Comparison of ENCODE assay signal across 2 cellular contexts in the genomic region with DNA sequence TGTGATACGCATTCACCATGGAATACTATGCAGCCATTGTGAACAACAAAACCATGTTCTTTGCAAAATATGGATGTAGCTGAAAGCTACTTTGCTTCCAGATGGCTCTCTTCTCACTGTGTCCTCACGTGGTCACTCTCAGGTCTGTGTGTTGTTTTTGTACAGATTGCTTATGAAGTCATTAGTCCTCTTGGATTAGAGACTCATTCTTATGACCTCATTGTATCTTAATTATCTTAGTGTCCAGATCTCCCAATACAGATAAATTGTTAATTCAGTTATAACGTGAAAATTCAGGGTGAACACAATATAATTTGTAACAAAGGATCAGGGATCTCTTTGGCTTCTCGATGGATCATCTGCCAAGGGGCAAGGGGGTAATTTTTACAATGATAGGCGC.
A peak's percentile ranks its signal among the peaks of the same experiment; 100 is the strongest.
TF ChIP-seq lines count a peak whose summit lies in the region.

No MANE protein-coding gene starts in this region.

TF ChIP-seq in HEK293, 187 proteins besides CTCF, POLR2A, EP300 and RAD21 (continued from another document):
- TF ChIP-seq ATF2 (tag by site-specific recombination; IDR thresholded peaks at IDR 0.05; ENCODE audit: low read depth) (peak; percentile 56; the same call in 1 of the 2 replicates), SCRT2 (tag by site-specific recombination; IDR thresholded peaks at IDR 0.05) (no peak), ZBTB8A (tag by site-specific recombination; IDR thresholded peaks at IDR 0.05) (no peak), ZSCAN4 (tag by site-specific recombination; IDR thresholded peaks at IDR 0.05) (no peak), ZNF629 (tag by site-specific recombination; IDR thresholded peaks at IDR 0.05) (peak; percentile 75)
TF ChIP-seq in HEK293: peak in this region for 3.

TF ChIP-seq in K562, 482 proteins besides CTCF, POLR2A, EP300 and RAD21 (continued from another document):
- TF ChIP-seq, protein P1, sequence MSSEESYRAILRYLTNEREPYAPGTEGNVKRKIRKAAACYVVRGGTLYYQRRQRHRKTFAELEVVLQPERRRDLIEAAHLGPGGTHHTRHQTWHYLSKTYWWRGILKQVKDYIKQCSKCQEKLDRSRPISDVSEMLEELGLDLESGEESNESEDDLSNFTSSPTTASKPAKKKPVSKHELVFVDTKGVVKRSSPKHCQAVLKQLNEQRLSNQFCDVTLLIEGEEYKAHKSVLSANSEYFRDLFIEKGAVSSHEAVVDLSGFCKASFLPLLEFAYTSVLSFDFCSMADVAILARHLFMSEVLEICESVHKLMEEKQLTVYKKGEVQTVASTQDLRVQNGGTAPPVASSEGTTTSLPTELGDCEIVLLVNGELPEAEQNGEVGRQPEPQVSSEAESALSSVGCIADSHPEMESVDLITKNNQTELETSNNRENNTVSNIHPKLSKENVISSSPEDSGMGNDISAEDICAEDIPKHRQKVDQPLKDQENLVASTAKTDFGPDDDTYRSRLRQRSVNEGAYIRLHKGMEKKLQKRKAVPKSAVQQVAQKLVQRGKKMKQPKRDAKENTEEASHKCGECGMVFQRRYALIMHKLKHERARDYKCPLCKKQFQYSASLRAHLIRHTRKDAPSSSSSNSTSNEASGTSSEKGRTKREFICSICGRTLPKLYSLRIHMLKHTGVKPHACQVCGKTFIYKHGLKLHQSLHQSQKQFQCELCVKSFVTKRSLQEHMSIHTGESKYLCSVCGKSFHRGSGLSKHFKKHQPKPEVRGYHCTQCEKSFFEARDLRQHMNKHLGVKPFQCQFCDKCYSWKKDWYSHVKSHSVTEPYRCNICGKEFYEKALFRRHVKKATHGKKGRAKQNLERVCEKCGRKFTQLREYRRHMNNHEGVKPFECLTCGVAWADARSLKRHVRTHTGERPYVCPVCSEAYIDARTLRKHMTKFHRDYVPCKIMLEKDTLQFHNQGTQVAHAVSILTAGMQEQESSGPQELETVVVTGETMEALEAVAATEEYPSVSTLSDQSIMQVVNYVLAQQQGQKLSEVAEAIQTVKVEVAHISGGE (CRISPR knock-in tag; IDR thresholded peaks at IDR 0.05): no peak
- no peak for TF ChIP-seq ZNF253 (CRISPR knock-in tag; conservative IDR thresholded peaks at IDR 0.05)
- TF ChIP-seq, protein P2, sequence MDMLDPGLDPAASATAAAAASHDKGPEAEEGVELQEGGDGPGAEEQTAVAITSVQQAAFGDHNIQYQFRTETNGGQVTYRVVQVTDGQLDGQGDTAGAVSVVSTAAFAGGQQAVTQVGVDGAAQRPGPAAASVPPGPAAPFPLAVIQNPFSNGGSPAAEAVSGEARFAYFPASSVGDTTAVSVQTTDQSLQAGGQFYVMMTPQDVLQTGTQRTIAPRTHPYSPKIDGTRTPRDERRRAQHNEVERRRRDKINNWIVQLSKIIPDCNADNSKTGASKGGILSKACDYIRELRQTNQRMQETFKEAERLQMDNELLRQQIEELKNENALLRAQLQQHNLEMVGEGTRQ (CRISPR knock-in tag; IDR thresholded peaks at IDR 0.05): peak; percentile 44; the same call in 1 of the 2 replicates
- TF ChIP-seq USF1 (CRISPR knock-in tag; IDR thresholded peaks at IDR 0.05): peak; percentile 43; the same call in 1 of the 2 replicates
- TF ChIP-seq, protein P3, sequence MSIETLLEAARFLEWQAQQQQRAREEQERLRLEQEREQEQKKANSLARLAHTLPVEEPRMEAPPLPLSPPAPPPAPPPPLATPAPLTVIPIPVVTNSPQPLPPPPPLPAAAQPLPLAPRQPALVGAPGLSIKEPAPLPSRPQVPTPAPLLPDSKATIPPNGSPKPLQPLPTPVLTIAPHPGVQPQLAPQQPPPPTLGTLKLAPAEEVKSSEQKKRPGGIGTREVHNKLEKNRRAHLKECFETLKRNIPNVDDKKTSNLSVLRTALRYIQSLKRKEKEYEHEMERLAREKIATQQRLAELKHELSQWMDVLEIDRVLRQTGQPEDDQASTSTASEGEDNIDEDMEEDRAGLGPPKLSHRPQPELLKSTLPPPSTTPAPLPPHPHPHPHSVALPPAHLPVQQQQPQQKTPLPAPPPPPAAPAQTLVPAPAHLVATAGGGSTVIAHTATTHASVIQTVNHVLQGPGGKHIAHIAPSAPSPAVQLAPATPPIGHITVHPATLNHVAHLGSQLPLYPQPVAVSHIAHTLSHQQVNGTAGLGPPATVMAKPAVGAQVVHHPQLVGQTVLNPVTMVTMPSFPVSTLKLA (conservative IDR thresholded peaks at IDR 0.05): 0 out of 4 replicates have a peak, but pooled peaks of 1 of the 2 experiments have one; percentile 0
- TF ChIP-seq SRSF1 (IDR thresholded peaks at IDR 0.05; ENCODE audit: low read depth, low read length): no peak
